In genomic region chrX:73562458-73562857, GRCh38 we compare ENCODE assay signal across 8 cellular contexts. TPM values are rescaled to one million over a fixed set of nuclear protein-coding genes. Genes with fewer than 3 reads are reported as not detected.
DNase-seq lines count a peak whose midpoint lies in the region; ATAC-seq and TF ChIP-seq lines count a peak whose summit lies in the region.

No MANE protein-coding gene starts in this region.

- H3K27ac ChIP-seq in DND-41 (ENCODE audit: low read length) (peak overlapping the region; percentile 72), transverse colon (peak overlapping the region; percentile 80 to 90 (median 86))

- ATAC-seq in DND-41 (ENCODE audit: insufficient read depth, low read depth) = no peak
- peak; percentile 11 for ATAC-seq in HG02759 (IDR thresholded peaks at IDR 0.05; ENCODE audit: unreplicated experiment)
- ATAC-seq in HG02973 (IDR thresholded peaks at IDR 0.05; ENCODE audit: unreplicated experiment) = no peak

- H3K27me3 Mint-ChIP-seq in activated naive CD8-positive, alpha-beta T cell treated with anti-CD3 and anti-CD28 coated beads for 36 hours = no peaks in the 10 kb centered on the region

- H3K27me3 ChIP-seq in DND-41 (ENCODE audit: insufficient read depth, low read length, poor library complexity) = no peaks in the 10 kb centered on the region
- no peaks in the 10 kb centered on the region for H3K27me3 ChIP-seq in transverse colon

- TF ChIP-seq CTCF in DND-41 (IDR thresholded peaks at IDR 0.05; ENCODE audit: borderline replicate concordance, extremely low read depth, low read length, poor library complexity, severe bottlenecking) (no peak), transverse colon (IDR thresholded peaks at IDR 0.05) (no peak)

- peak overlapping the region; percentile 96 for H3K4me3 Mint-ChIP-seq in activated naive CD8-positive, alpha-beta T cell treated with anti-CD3 and anti-CD28 coated beads for 36 hours

- no peak for TF ChIP-seq POLR2A in transverse colon (IDR thresholded peaks at IDR 0.05)

- H3K4me1 ChIP-seq in DND-41 (ENCODE audit: insufficient read depth, low read length) (peaks cover 21% of the 10 kb centered on the region), transverse colon (peaks cover 0 to 10% (median 3%) of the 10 kb centered on the region in 4 donors)

- H3K9ac ChIP-seq in DND-41 (ENCODE audit: low read depth, low read length) = peak overlapping the region; percentile 63

- H3K36me3 Mint-ChIP-seq in activated naive CD8-positive, alpha-beta T cell treated with anti-CD3 and anti-CD28 coated beads for 36 hours = no peaks in the 10 kb centered on the region

- H4K20me1 ChIP-seq in DND-41 (ENCODE audit: insufficient read depth, low read length) = no peaks in the 10 kb centered on the region

- peak overlapping the region; percentile 74 for H2AFZ ChIP-seq in DND-41 (ENCODE audit: low read depth, low read length)

- peak overlapping the region; percentile 97 for H3K27ac Mint-ChIP-seq in activated naive CD8-positive, alpha-beta T cell treated with anti-CD3 and anti-CD28 coated beads for 36 hours

- peaks cover 8% of the 10 kb centered on the region for H3K4me1 Mint-ChIP-seq in activated naive CD8-positive, alpha-beta T cell treated with anti-CD3 and anti-CD28 coated beads for 36 hours

- WGBS in transverse colon (ENCODE audit: low coverage in 1 of 2), 2 donors = 10 to 37% methylated on average over 2 to 3 of the region's 3 CpGs

- DNase-seq in DND-41 = no peak
- no peak for DNase-seq in activated naive CD8-positive, alpha-beta T cell treated with anti-CD3 and anti-CD28 coated beads for 36 hours
- DNase-seq in kidney glomerular epithelial cell (lab: John Stamatoyannopoulos, UW) = peak; percentile 6
- DNase-seq in transverse colon = no peak
- DNase-seq in stimulated activated CD4-positive, alpha-beta T cell treated with anti-CD3 and anti-CD28 coated beads, Interleukin-15, amount 100 ng/mL, for 24 hours = no peak
- DNase-seq in NCI-H748 (lab: John Stamatoyannopoulos, UW; ENCODE audit: unreplicated experiment) = no peak

- in situ Hi-C loops in transverse colon (cut with MboI; ENCODE audit: low pct_ligation_motif_present in 1 of 4, low pct_unique_long_range_greater_than_20kb in 1 of 4, low sequenced_read_pairs in 3 of 4) = no loop called here

- intact Hi-C loops in transverse colon (cut with DNase I; ENCODE audit: low total_unique reads) = no loop called here

- H3K9me3 Mint-ChIP-seq in activated naive CD8-positive, alpha-beta T cell treated with anti-CD3 and anti-CD28 coated beads for 36 hours = no peaks in the 10 kb centered on the region

- H3K9me3 ChIP-seq in DND-41 (ENCODE audit: insufficient read depth, low read length, severe bottlenecking) (no peaks in the 10 kb centered on the region), transverse colon (no peaks in the 10 kb centered on the region)

- no peak for TF ChIP-seq EP300 in transverse colon (IDR thresholded peaks at IDR 0.05; ENCODE audit: low read depth)

- peak overlapping the region; percentile 61 for H3K4me2 ChIP-seq in DND-41 (ENCODE audit: insufficient read depth, low read length)

- peak overlapping the region; percentile 72 to 84 for H3K4me3 ChIP-seq in DND-41 (ENCODE audit: low read depth in 1 of 2, low read length in 2 of 2)
- H3K4me3 ChIP-seq in transverse colon = peak overlapping the region in 3 of 4 donors; percentile 47 to 70 (median 62)

- H3K79me2 ChIP-seq in DND-41 (ENCODE audit: insufficient read depth, low read length) = peaks cover 17% of the 10 kb centered on the region

- H3K36me3 ChIP-seq in DND-41 (ENCODE audit: insufficient read depth, low read length) = peaks cover 8% of the 10 kb centered on the region; the same call in 1 of the 2 replicates
- no peaks in the 10 kb centered on the region for H3K36me3 ChIP-seq in transverse colon

RNA-seq across cellular contexts. Expression of gene CHIC1, which starts 0.5 kb away (rescaled TPM):
- total RNA-seq in activated naive CD8-positive, alpha-beta T cell treated with anti-CD3 and anti-CD28 coated beads for 36 hours = 1 to 10 TPM; 5.2 to 6.7 TPM
- total RNA-seq in transverse colon = 10 to 100 TPM in 2 of 4 donors, 1 to 10 TPM in 1, under 1 TPM in 1; 1.00 to 13.5 (median 9.2) TPM
